12 cellular contexts compared by ENCODE assay signal in the genomic region with DNA sequence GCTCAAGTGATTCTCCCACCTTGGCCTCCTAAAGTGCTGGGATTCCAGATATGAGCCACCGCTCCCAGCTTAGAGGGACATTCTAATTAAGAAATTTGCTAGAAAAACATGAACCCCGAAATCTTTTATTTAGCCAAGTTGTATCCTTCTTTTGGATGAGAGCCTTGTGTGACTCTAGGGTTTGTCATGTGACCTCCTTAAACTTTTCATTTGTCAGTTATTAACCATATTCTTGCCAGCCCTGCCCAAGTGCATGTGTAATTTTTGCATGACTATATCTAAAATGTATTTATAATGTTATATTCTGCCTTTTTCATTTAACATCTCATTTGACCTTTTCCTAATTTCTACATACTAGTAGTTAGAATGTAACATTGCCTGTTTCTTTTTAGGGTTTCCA. TPM values are rescaled to one million over a fixed set of nuclear protein-coding genes. Genes with fewer than 3 reads are reported as not detected.
DNase-seq lines count a peak whose midpoint lies in the region; ATAC-seq, FAIRE-seq and TF ChIP-seq lines count a peak whose summit lies in the region.
"Had no signal": no experiment of that assay in that cellular context is flagged by ENCODE, and none has a peak within 500 bp of the region (broad histone marks: within the 10 kb centered on the region; RNA-seq: fewer than 3 reads in every experiment).

No MANE protein-coding gene starts in this region.

- peaks cover 12% of the 10 kb centered on the region for H3K36me3 Mint-ChIP-seq in T-helper 17 cell (ENCODE audit: low read depth)

- no peak for FAIRE-seq in HepG2 (lab: Jason Lieb, UNC)
- FAIRE-seq: colon, islet of Langerhans, RCC 7860 had no signal

- peaks cover 22% of the 10 kb centered on the region for H3K4me1 Mint-ChIP-seq in T-helper 17 cell
- H3K4me1 Mint-ChIP-seq in stimulated activated naive CD8-positive, alpha-beta T cell treated with anti-CD3 and anti-CD28 coated beads, Interleukin-15, amount 100 ng/mL, for 72 hours: peaks cover 62% of the 10 kb centered on the region

- H3K27me3 ChIP-seq in HepG2 (ENCODE audit: control insufficient read depth in 1 of 2, insufficient read depth in 2 of 2, low read length in 2 of 2) (no peaks in the 10 kb centered on the region; a peak in 1 of 5 replicates), right lobe of liver (no peaks in the 10 kb centered on the region), fibroblast of lung (ENCODE audit: control insufficient read depth, insufficient read depth, low read length) (no peaks in the 10 kb centered on the region)

- no peak for TF ChIP-seq CTCF in HepG2 (CRISPR knock-in tag; IDR thresholded peaks at IDR 0.05)
- TF ChIP-seq CTCF in right lobe of liver (IDR thresholded peaks at IDR 0.05): no peak
- TF ChIP-seq CTCF in fibroblast of lung (conservative IDR thresholded peaks at IDR 0.05 in 1 of 2, IDR thresholded peaks at IDR 0.05 in 1 of 2; ENCODE audit: low read depth in 1 of 2, low read length in 2 of 2): no peak

- H3K4me1 ChIP-seq in HepG2 (ENCODE audit: insufficient read depth, low read length): peaks cover 30% of the 10 kb centered on the region
- H3K4me1 ChIP-seq in right lobe of liver: peaks cover 0 to 8% (median 0%) of the 10 kb centered on the region in 4 donors
- peaks cover 10% of the 10 kb centered on the region for H3K4me1 ChIP-seq in fibroblast of lung (ENCODE audit: control insufficient read depth, extremely low read depth, insufficient read depth, low read length)

- no peak overlapping the region for H3K27ac ChIP-seq in HepG2 (ENCODE audit: extremely low read length, insufficient read depth, low read length)
- no peak overlapping the region for H3K27ac ChIP-seq in right lobe of liver
- H3K27ac ChIP-seq in fibroblast of lung (ENCODE audit: insufficient read depth, low read length): no peak overlapping the region

- H3K27ac Mint-ChIP-seq in T-helper 17 cell: peak overlapping the region; percentile 82
- H3K27ac Mint-ChIP-seq in stimulated activated naive CD8-positive, alpha-beta T cell treated with anti-CD3 and anti-CD28 coated beads, Interleukin-15, amount 100 ng/mL, for 72 hours: peak overlapping the region; percentile 53 to 78

- no peaks in the 10 kb centered on the region for H3K27me3 Mint-ChIP-seq in T-helper 17 cell
- no peaks in the 10 kb centered on the region for H3K27me3 Mint-ChIP-seq in stimulated activated naive CD8-positive, alpha-beta T cell treated with anti-CD3 and anti-CD28 coated beads, Interleukin-15, amount 100 ng/mL, for 72 hours

- H3K36me3 ChIP-seq in HepG2 (replicated peaks in 1 of 2; ENCODE audit: control insufficient read depth in 1 of 2, insufficient read depth in 2 of 2, low read length in 2 of 2) (peaks cover 4 to 39% of the 10 kb centered on the region in 2 experiments), right lobe of liver (peaks cover 0 to 40% (median 19%) of the 10 kb centered on the region in 4 donors), fibroblast of lung (ENCODE audit: control insufficient read depth, insufficient read depth, low read length) (peaks cover 9% of the 10 kb centered on the region)

- no peaks in the 10 kb centered on the region for H3K9me3 Mint-ChIP-seq in stimulated activated naive CD8-positive, alpha-beta T cell treated with anti-CD3 and anti-CD28 coated beads, Interleukin-15, amount 100 ng/mL, for 72 hours

- H3K9me3 ChIP-seq in HepG2 (ENCODE audit: low read length) (no peaks in the 10 kb centered on the region), right lobe of liver (no peaks in the 10 kb centered on the region), T-helper 17 cell (ENCODE audit: control insufficient read depth, low read length, poor library complexity, severe bottlenecking) (no peaks in the 10 kb centered on the region), fibroblast of lung (ENCODE audit: control insufficient read depth, insufficient read depth, low read depth, low read length) (no peaks in the 10 kb centered on the region)

- intact Hi-C loops in HepG2 (cut with micrococcal nuclease; ENCODE audit: unreplicated experiment) (no loop called here), right lobe of liver (cut with DNase I) (no loop called here)

- H3K4me2 ChIP-seq in HepG2 (ENCODE audit: low read depth, low read length) (peak overlapping the region; percentile 58; the same call in 1 of the 2 replicates), fibroblast of lung (ENCODE audit: extremely low read depth, insufficient read depth, low read length) (peak overlapping the region; percentile 19)

- no peak for TF ChIP-seq EP300 in HepG2 (IDR thresholded peaks at IDR 0.05; ENCODE audit: low read depth in 2 of 2, low read length in 2 of 2)
- TF ChIP-seq EP300 in HepG2 (CRISPR knock-in tag; IDR thresholded peaks at IDR 0.05; ENCODE audit: borderline replicate concordance): no peak

- POLR2A ChIA-PET in HepG2 (lab: Yijun Ruan, JAX): no interaction called here

- H3K9ac ChIP-seq in HepG2 (ENCODE audit: insufficient read depth, low read depth, low read length) (no peak overlapping the region), fibroblast of lung (ENCODE audit: insufficient read depth, low read length) (no peak overlapping the region)

- CTCF ChIA-PET in HepG2 (lab: Yijun Ruan, JAX; ENCODE audit: low intra/inter-chr PET ratio, low total read pairs): no interaction called here

- no peak for DNase-seq in HepG2 (ENCODE audit: low spot score)
- DNase-seq in right lobe of liver: no peak
- no peak for DNase-seq in T-helper 17 cell
- no peak for DNase-seq in fibroblast of lung (ENCODE audit: low read depth in 2 of 2)
- DNase-seq in stimulated activated naive CD8-positive, alpha-beta T cell treated with anti-CD3 and anti-CD28 coated beads, Interleukin-15, amount 100 ng/mL, for 72 hours: no peak
- DNase-seq in NCI-H1694 (lab: John Stamatoyannopoulos, UW): no peak
- DNase-seq in NCI-H2227 (lab: John Stamatoyannopoulos, UW; ENCODE audit: unreplicated experiment): no peak
- DNase-seq in NCI-H510A (lab: John Stamatoyannopoulos, UW): no peak
- DNase-seq: NCI-H226 had no signal

- H3K79me2 ChIP-seq in HepG2 (ENCODE audit: insufficient read depth, low read length): peaks cover 6% of the 10 kb centered on the region
- H3K79me2 ChIP-seq in fibroblast of lung (ENCODE audit: control insufficient read depth, insufficient read depth, low read length): peaks cover 21% of the 10 kb centered on the region

- peak overlapping the region; percentile 94 for H3K4me3 Mint-ChIP-seq in T-helper 17 cell
- H3K4me3 Mint-ChIP-seq in stimulated activated naive CD8-positive, alpha-beta T cell treated with anti-CD3 and anti-CD28 coated beads, Interleukin-15, amount 100 ng/mL, for 72 hours: peak overlapping the region; percentile 77 to 87

- ATAC-seq in HepG2 (no peak), right lobe of liver (no peak), T-helper 17 cell (no peak)
- ATAC-seq in stimulated activated naive CD8-positive, alpha-beta T cell treated with anti-CD3 and anti-CD28 coated beads, Interleukin-15, amount 100 ng/mL, for 72 hours: no peak

- H3K4me3 ChIP-seq in HepG2 (replicated peaks in 1 of 3; ENCODE audit: insufficient read depth in 1 of 3, low read depth in 2 of 3, low read length in 3 of 3) (no peak overlapping the region), right lobe of liver (no peak overlapping the region), fibroblast of lung (replicated peaks in 1 of 4; ENCODE audit: control extremely low read depth in 1 of 4, insufficient read depth in 1 of 4, low read depth in 3 of 4, low read length in 4 of 4) (peak overlapping the region in 2 of 4 experiments; percentile 90 to 96)

- H2AFZ ChIP-seq in HepG2 (ENCODE audit: low read length) (no peak overlapping the region), fibroblast of lung (ENCODE audit: low read length) (no peak overlapping the region)

- TF ChIP-seq POLR2A in HepG2 (IDR thresholded peaks at IDR 0.05; ENCODE audit: insufficient read depth in 1 of 2, low read depth in 2 of 2, low read length in 2 of 2): no peak
- TF ChIP-seq POLR2A in right lobe of liver (IDR thresholded peaks at IDR 0.05): no peak

- WGBS in HepG2 (ENCODE audit: low lambda C conversion rate): 100% methylated on average over 2 of the region's 2 CpGs
- 92% methylated on average over 2 of the region's 2 CpGs for WGBS in right lobe of liver (ENCODE audit: insufficient coverage, low coverage, low lambda C conversion rate, missing lambda C conversion rate)

- no TSS peak for BruUV-seq in HepG2 (replicated peaks; lab: Mats Ljungman, UMichigan)

- H4K20me1 ChIP-seq in HepG2 (ENCODE audit: insufficient read depth, low read length) (no peaks in the 10 kb centered on the region), fibroblast of lung (ENCODE audit: control insufficient read depth, extremely low read depth, insufficient read depth, low read length) (no peaks in the 10 kb centered on the region)

- TF ChIP-seq RAD21 in HepG2 (CRISPR knock-in tag; IDR thresholded peaks at IDR 0.05): no peak

- in situ Hi-C loops in HepG2 (cut with HindIII; ENCODE audit: extremely low pct_ligation_motif_present, low pct_unique_long_range_greater_than_20kb): no loop called here

RNA-seq across cellular contexts. Expression of gene UTP25, which starts 1.9 kb away (rescaled TPM):
- total RNA-seq in HepG2 (2016; rRNA removed; fragmentation: Illumina TruSeq; extraction: Trizol) (5.7 and 6.6 TPM in 2 replicates), right lobe of liver (1 to 10 TPM; 4.6 to 10.0 (median 6.4) TPM), T-helper 17 cell (1 to 10 TPM; 5.9 to 6.3 TPM), fibroblast of lung (6.9 and 10.4 TPM in 2 replicates)
- 0.53 and 0.81 TPM in 2 replicates for total RNA-seq in HepG2 (2016; cell fraction: cytosol; rRNA removed; fragmentation: Illumina TruSeq; extraction: Trizol; ENCODE audit: low read depth)
- 5.6 and 6.7 TPM in 2 replicates for total RNA-seq in HepG2 (2016; cell fraction: insoluble cytoplasmic fraction; rRNA removed; fragmentation: Illumina TruSeq; extraction: Trizol)
- 1.3 and 1.5 TPM in 2 replicates for total RNA-seq in HepG2 (2016; cell fraction: membrane; rRNA removed; fragmentation: Illumina TruSeq; extraction: Trizol)
- total RNA-seq in HepG2 (2016; cell fraction: nucleus; rRNA removed; fragmentation: Illumina TruSeq; extraction: Trizol): 8.4 and 8.5 TPM in 2 replicates
- polyA plus RNA-seq in HepG2 (2011; rRNA removed) (4.4 and 4.8 TPM in 2 replicates), fibroblast of lung (12.3 and 13.8 TPM in 2 replicates)
- 2.2 and 3.6 TPM in 2 replicates for polyA plus RNA-seq in HepG2 (2011; cell fraction: cytosol; rRNA removed)
- 4.4 and 4.6 TPM in 2 replicates for polyA plus RNA-seq in HepG2 (2011; cell fraction: nucleus; rRNA removed)
- 3.8 and 4.2 TPM in 2 replicates for polyA plus RNA-seq in HepG2 (2012)
- polyA plus RNA-seq in HepG2 (2016; cell fraction: cytosol; fragmentation: Illumina TruSeq; extraction: Trizol; ENCODE audit: low read depth): 0.15 and 0.20 TPM in 2 replicates
- polyA plus RNA-seq in HepG2 (2016; cell fraction: insoluble cytoplasmic fraction; fragmentation: Illumina TruSeq; extraction: Trizol; ENCODE audit: low read depth): 5.4 and 5.9 TPM in 2 replicates
- polyA plus RNA-seq in HepG2 (2016; cell fraction: membrane; fragmentation: Illumina TruSeq; extraction: Trizol; ENCODE audit: low read depth): 0.49 and 0.59 TPM in 2 replicates
- polyA plus RNA-seq in HepG2 (2016; cell fraction: nucleus; fragmentation: Illumina TruSeq; extraction: Trizol; ENCODE audit: insufficient read depth, low read depth): 4.6 and 5.1 TPM in 2 replicates
- 7.4 and 25.4 TPM in 2 replicates for polyA minus RNA-seq in HepG2 (2011; rRNA and poly(A)+ RNA removed; ENCODE audit: low replicate concordance)
- 2.7 and 4.1 TPM in 2 replicates for polyA minus RNA-seq in HepG2 (2011; cell fraction: cytosol; rRNA and poly(A)+ RNA removed)
- polyA minus RNA-seq in HepG2 (2011; cell fraction: nucleus; rRNA and poly(A)+ RNA removed): 24.7 and 28.3 TPM in 2 replicates
- polyA plus RNA-seq in fibroblast of lung (2012): 5.8 and 6.7 TPM in 2 replicates
- 5.1 and 6.2 TPM in 2 replicates for polyA minus RNA-seq in fibroblast of lung (ENCODE audit: low replicate concordance)

RNA-seq across cellular contexts. Expression of gene IRF6, which starts 23.8 kb away (rescaled TPM):
- total RNA-seq in HepG2 (2016; rRNA removed; fragmentation: Illumina TruSeq; extraction: Trizol): 0.02 TPM in 1 of 2 replicates, not detected in the other
- not detected in 2 replicates for total RNA-seq in HepG2 (2016; cell fraction: cytosol; rRNA removed; fragmentation: Illumina TruSeq; extraction: Trizol; ENCODE audit: low read depth)
- not detected in 2 replicates for total RNA-seq in HepG2 (2016; cell fraction: insoluble cytoplasmic fraction; rRNA removed; fragmentation: Illumina TruSeq; extraction: Trizol)
- total RNA-seq in HepG2 (2016; cell fraction: membrane; rRNA removed; fragmentation: Illumina TruSeq; extraction: Trizol): not detected in 2 replicates
- not detected in 2 replicates for total RNA-seq in HepG2 (2016; cell fraction: nucleus; rRNA removed; fragmentation: Illumina TruSeq; extraction: Trizol)
- 0.05 TPM in 1 of 2 replicates, not detected in the other for polyA plus RNA-seq in HepG2 (2011; rRNA removed)
- polyA plus RNA-seq in HepG2 (2011; cell fraction: cytosol; rRNA removed): 0.01 and 0.05 TPM in 2 replicates
- not detected in 2 replicates for polyA plus RNA-seq in HepG2 (2011; cell fraction: nucleus; rRNA removed)
- not detected in 2 replicates for polyA plus RNA-seq in HepG2 (2012)
- not detected in 2 replicates for polyA plus RNA-seq in HepG2 (2016; cell fraction: cytosol; fragmentation: Illumina TruSeq; extraction: Trizol; ENCODE audit: low read depth)
- not detected in 2 replicates for polyA plus RNA-seq in HepG2 (2016; cell fraction: insoluble cytoplasmic fraction; fragmentation: Illumina TruSeq; extraction: Trizol; ENCODE audit: low read depth)
- polyA plus RNA-seq in HepG2 (2016; cell fraction: membrane; fragmentation: Illumina TruSeq; extraction: Trizol; ENCODE audit: low read depth): not detected in 2 replicates
- polyA plus RNA-seq in HepG2 (2016; cell fraction: nucleus; fragmentation: Illumina TruSeq; extraction: Trizol; ENCODE audit: insufficient read depth, low read depth): not detected in 2 replicates
- polyA minus RNA-seq in HepG2 (2011; rRNA and poly(A)+ RNA removed; ENCODE audit: low replicate concordance): 0.70 TPM in 1 of 2 replicates, not detected in the other
- not detected in 2 replicates for polyA minus RNA-seq in HepG2 (2011; cell fraction: cytosol; rRNA and poly(A)+ RNA removed)
- polyA minus RNA-seq in HepG2 (2011; cell fraction: nucleus; rRNA and poly(A)+ RNA removed): not detected in 2 replicates
- 10 to 100 TPM; 24.9 to 33.9 (median 28.9) TPM for total RNA-seq in right lobe of liver
- 1 to 10 TPM in 1 of 2 donors, under 1 TPM in 1; 0.20 to 1.1 TPM for total RNA-seq in T-helper 17 cell
- total RNA-seq in fibroblast of lung: under 0.01 and 0.66 TPM in 2 replicates
- 0.87 and 1.00 TPM in 2 replicates for polyA plus RNA-seq in fibroblast of lung
- polyA plus RNA-seq in fibroblast of lung (2012): 0.36 and 0.83 TPM in 2 replicates
- polyA minus RNA-seq in fibroblast of lung (ENCODE audit: low replicate concordance): 1.9 and 6.1 TPM in 2 replicates

RNA-seq across cellular contexts. Expression of gene C1orf74, which starts 45.4 kb away (rescaled TPM):
- total RNA-seq in HepG2 (2016; rRNA removed; fragmentation: Illumina TruSeq; extraction: Trizol): 0.71 and 0.98 TPM in 2 replicates
- 0.26 and 0.30 TPM in 2 replicates for total RNA-seq in HepG2 (2016; cell fraction: cytosol; rRNA removed; fragmentation: Illumina TruSeq; extraction: Trizol; ENCODE audit: low read depth)
- 1.0 and 1.1 TPM in 2 replicates for total RNA-seq in HepG2 (2016; cell fraction: insoluble cytoplasmic fraction; rRNA removed; fragmentation: Illumina TruSeq; extraction: Trizol)
- 0.38 and 0.71 TPM in 2 replicates for total RNA-seq in HepG2 (2016; cell fraction: membrane; rRNA removed; fragmentation: Illumina TruSeq; extraction: Trizol)
- total RNA-seq in HepG2 (2016; cell fraction: nucleus; rRNA removed; fragmentation: Illumina TruSeq; extraction: Trizol): 0.72 and 0.81 TPM in 2 replicates
- polyA plus RNA-seq in HepG2 (2011; rRNA removed): 0.33 and 0.40 TPM in 2 replicates
- 0.27 and 0.40 TPM in 2 replicates for polyA plus RNA-seq in HepG2 (2011; cell fraction: cytosol; rRNA removed)
- 0.27 and 0.28 TPM in 2 replicates for polyA plus RNA-seq in HepG2 (2011; cell fraction: nucleus; rRNA removed)
- 0.37 and 0.51 TPM in 2 replicates for polyA plus RNA-seq in HepG2 (2012)
- 0.05 and 0.06 TPM in 2 replicates for polyA plus RNA-seq in HepG2 (2016; cell fraction: cytosol; fragmentation: Illumina TruSeq; extraction: Trizol; ENCODE audit: low read depth)
- polyA plus RNA-seq in HepG2 (2016; cell fraction: insoluble cytoplasmic fraction; fragmentation: Illumina TruSeq; extraction: Trizol; ENCODE audit: low read depth): 0.51 and 0.69 TPM in 2 replicates
- 0.10 and 0.13 TPM in 2 replicates for polyA plus RNA-seq in HepG2 (2016; cell fraction: membrane; fragmentation: Illumina TruSeq; extraction: Trizol; ENCODE audit: low read depth)
- polyA plus RNA-seq in HepG2 (2016; cell fraction: nucleus; fragmentation: Illumina TruSeq; extraction: Trizol; ENCODE audit: insufficient read depth, low read depth): 0.37 and 0.45 TPM in 2 replicates
- 0.56 and 3.8 TPM in 2 replicates for polyA minus RNA-seq in HepG2 (2011; rRNA and poly(A)+ RNA removed; ENCODE audit: low replicate concordance)
- 0.40 and 0.62 TPM in 2 replicates for polyA minus RNA-seq in HepG2 (2011; cell fraction: cytosol; rRNA and poly(A)+ RNA removed)
- polyA minus RNA-seq in HepG2 (2011; cell fraction: nucleus; rRNA and poly(A)+ RNA removed): 1.4 and 1.6 TPM in 2 replicates
- total RNA-seq in right lobe of liver: 1 to 10 TPM in 3 of 6 experiments, under 1 TPM in 3; 0.81 to 1.6 (median 1.0) TPM
- under 1 TPM; 0.42 to 0.50 TPM for total RNA-seq in T-helper 17 cell
- total RNA-seq in fibroblast of lung: 3.1 and 4.3 TPM in 2 replicates
- 1.8 and 2.2 TPM in 2 replicates for polyA plus RNA-seq in fibroblast of lung
- polyA plus RNA-seq in fibroblast of lung (2012): 1.6 and 1.8 TPM in 2 replicates
- 2.1 and 4.5 TPM in 2 replicates for polyA minus RNA-seq in fibroblast of lung (ENCODE audit: low replicate concordance)

Comparison
In these comparisons a context has a peak if more than half of its experiments do, and no peak if none do; other contexts are left out.
1. RNA of gene IRF6, which starts 23.8 kb away (total RNA-seq): 24.9 to 33.9 TPM in right lobe of liver; 0.20 to 1.1 TPM in T-helper 17 cell, under 0.01 to 0.66 TPM in fibroblast of lung and 0.02 TPM in HepG2; every median in the first group is over 10 times any median in the second.